ENCODE assay signal across 12 cellular contexts in genomic region chr5:141958773-141959172, GRCh38. TPM values are rescaled to one million over a fixed set of nuclear protein-coding genes. Genes with fewer than 3 reads are reported as not detected.
DNase-seq lines count a peak whose midpoint lies in the region; ATAC-seq and TF ChIP-seq lines count a peak whose summit lies in the region.
"Had no signal": no experiment of that assay in that cellular context is flagged by ENCODE, and none has a peak within 500 bp of the region (broad histone marks: within the 10 kb centered on the region; RNA-seq: fewer than 3 reads in every experiment).

No MANE protein-coding gene starts in this region.

- H3K4me3 ChIP-seq in breast epithelium (no peak overlapping the region), subcutaneous abdominal adipose tissue (ENCODE audit: low read depth in 1 of 5, low read length in 5 of 5) (peak overlapping the region in 2 of 5 donors; percentile 66 to 67)
- H3K4me3 ChIP-seq: GM12878 had no signal

- no TSS peak for BruUV-seq in MCF 10A (replicated peaks; lab: Mats Ljungman, UMichigan)

- no peaks in the 10 kb centered on the region for H3K36me3 ChIP-seq in breast epithelium
- H3K36me3 ChIP-seq in subcutaneous abdominal adipose tissue (ENCODE audit: control insufficient read depth in 5 of 5, insufficient read depth in 5 of 5, low read length in 5 of 5): peaks cover 0 to 2% (median 0%) of the 10 kb centered on the region in 5 donors
- H3K36me3 ChIP-seq: BE2C had no signal

- no peaks in the 10 kb centered on the region for H3K9me3 Mint-ChIP-seq in MCF 10A (ENCODE audit: unreplicated experiment)
- no peaks in the 10 kb centered on the region for H3K9me3 Mint-ChIP-seq in activated CD4-positive, alpha-beta memory T cell treated with anti-CD3 and anti-CD28 coated beads, Interleukin-2, amount 10 ng/mL, durations not matched to agents 7 days and 5 days
- peaks cover 4% of the 10 kb centered on the region for H3K9me3 Mint-ChIP-seq in glutamatergic neuron (ENCODE audit: unreplicated experiment)

- H3K4me3 Mint-ChIP-seq in MCF 10A (ENCODE audit: unreplicated experiment) (no peak overlapping the region), glutamatergic neuron (ENCODE audit: unreplicated experiment) (peak overlapping the region; percentile 58)
- peak overlapping the region; percentile 71 for H3K4me3 Mint-ChIP-seq in activated CD4-positive, alpha-beta memory T cell treated with anti-CD3 and anti-CD28 coated beads, Interleukin-2, amount 10 ng/mL, durations not matched to agents 7 days and 5 days

- DNase-seq in MCF 10A (ENCODE audit: unreplicated experiment) (peak; percentile 48), breast epithelium (ENCODE audit: low spot score in 2 of 2) (no peak), glutamatergic neuron (no peak), NCI-H2171 (lab: John Stamatoyannopoulos, UW) (no peak)
- peak; percentile 37 for DNase-seq in activated CD4-positive, alpha-beta memory T cell treated with anti-CD3 and anti-CD28 coated beads, Interleukin-2, amount 10 ng/mL, durations not matched to agents 7 days and 5 days
- no peak for DNase-seq in effector CD4-positive, alpha-beta T cell
- DNase-seq: OCI-M1 had no signal

- TF ChIP-seq POLR2A in breast epithelium (IDR thresholded peaks at IDR 0.05): no peak

- intact Hi-C loops in MCF 10A (cut with micrococcal nuclease): no loop called here
- intact Hi-C loops in breast epithelium (cut with DNase I; ENCODE audit: low total_unique reads): no loop called here

- H3K27ac Mint-ChIP-seq in MCF 10A (ENCODE audit: low read depth, unreplicated experiment) (peak overlapping the region; percentile 33), glutamatergic neuron (ENCODE audit: unreplicated experiment) (peak overlapping the region; percentile 93)
- H3K27ac Mint-ChIP-seq in activated CD4-positive, alpha-beta memory T cell treated with anti-CD3 and anti-CD28 coated beads, Interleukin-2, amount 10 ng/mL, durations not matched to agents 7 days and 5 days: peak overlapping the region; percentile 80

- H3K4me1 Mint-ChIP-seq in MCF 10A (ENCODE audit: insufficient read depth, unreplicated experiment) (peaks cover 19% of the 10 kb centered on the region), glutamatergic neuron (ENCODE audit: low read depth, unreplicated experiment) (peaks cover 33% of the 10 kb centered on the region)
- peaks cover 57% of the 10 kb centered on the region for H3K4me1 Mint-ChIP-seq in activated CD4-positive, alpha-beta memory T cell treated with anti-CD3 and anti-CD28 coated beads, Interleukin-2, amount 10 ng/mL, durations not matched to agents 7 days and 5 days

- H3K27me3 Mint-ChIP-seq in MCF 10A (ENCODE audit: insufficient read depth, unreplicated experiment): no peaks in the 10 kb centered on the region
- no peaks in the 10 kb centered on the region for H3K27me3 Mint-ChIP-seq in activated CD4-positive, alpha-beta memory T cell treated with anti-CD3 and anti-CD28 coated beads, Interleukin-2, amount 10 ng/mL, durations not matched to agents 7 days and 5 days
- peaks cover 10% of the 10 kb centered on the region for H3K27me3 Mint-ChIP-seq in glutamatergic neuron (ENCODE audit: unreplicated experiment)

- H3K36me3 Mint-ChIP-seq in MCF 10A (ENCODE audit: insufficient read depth, unreplicated experiment) (no peaks in the 10 kb centered on the region), glutamatergic neuron (ENCODE audit: unreplicated experiment) (no peaks in the 10 kb centered on the region)
- H3K36me3 Mint-ChIP-seq in activated CD4-positive, alpha-beta memory T cell treated with anti-CD3 and anti-CD28 coated beads, Interleukin-2, amount 10 ng/mL, durations not matched to agents 7 days and 5 days (ENCODE audit: low read depth): no peaks in the 10 kb centered on the region

- H3K9me3 ChIP-seq in breast epithelium: no peaks in the 10 kb centered on the region
- H3K9me3 ChIP-seq in subcutaneous abdominal adipose tissue (ENCODE audit: control insufficient read depth in 5 of 5, low read length in 5 of 5): no peaks in the 10 kb centered on the region
- H3K9me3 ChIP-seq: BE2C had no signal

- H3K27me3 ChIP-seq in breast epithelium (no peaks in the 10 kb centered on the region), subcutaneous abdominal adipose tissue (ENCODE audit: control insufficient read depth in 5 of 5, insufficient read depth in 4 of 5, low read length in 5 of 5) (peaks cover 0 to 9% (median 0%) of the 10 kb centered on the region in 5 donors)
- H3K27me3 ChIP-seq: BE2C had no signal

- POLR2A ChIA-PET in MCF 10A (lab: Yijun Ruan, JAX): interaction anchor here (1.1 kb wide), 1 partner anchor 36 kb away, joined by 4 read pairs; no protein-coding TSS in a partner anchor
- POLR2A ChIA-PET in activated CD4-positive, alpha-beta memory T cell treated with anti-CD3 and anti-CD28 coated beads, Interleukin-2, amount 10 ng/mL, durations not matched to agents 7 days and 5 days (lab: Charles Lee): interaction anchor here (0.9 to 5.1 kb wide), 12 partner anchors 10 to 267 kb away, joined by 3 to 49 read pairs (median 4); partner anchors contain the start of genes DELE1 and RNF14

- H3K4me1 ChIP-seq in breast epithelium (no peaks in the 10 kb centered on the region), subcutaneous abdominal adipose tissue (ENCODE audit: control insufficient read depth in 5 of 5, insufficient read depth in 5 of 5, low read length in 5 of 5) (peaks cover 5 to 75% (median 52%) of the 10 kb centered on the region in 5 donors)

- CTCF ChIA-PET in MCF 10A (lab: Yijun Ruan, JAX): interaction anchor here (0.7 to 19.4 kb wide), 10 partner anchors 12 to 296 kb away, joined by 3 to 519 read pairs (median 36); partner anchors contain the start of genes PCDH1 and RNF14
- CTCF ChIA-PET in activated CD4-positive, alpha-beta memory T cell treated with anti-CD3 and anti-CD28 coated beads, Interleukin-2, amount 10 ng/mL, durations not matched to agents 7 days and 5 days (lab: Charles Lee): interaction anchor here (0.6 to 6.9 kb wide), 12 partner anchors 8 to 304 kb away, joined by 3 to 214 read pairs (median 31); partner anchors contain the start of genes DELE1, PCDH1 and RNF14

- ATAC-seq in GM18868 (IDR thresholded peaks at IDR 0.05; ENCODE audit: unreplicated experiment): no peak
- ATAC-seq: GM12878 had no signal

- TF ChIP-seq CTCF in MCF 10A (IDR thresholded peaks at IDR 0.05; ENCODE audit: unreplicated experiment): no peak
- TF ChIP-seq CTCF in breast epithelium (IDR thresholded peaks at IDR 0.05): no peak
- no peak for TF ChIP-seq CTCF in glutamatergic neuron (IDR thresholded peaks at IDR 0.05; ENCODE audit: partially characterized antibody, unreplicated experiment)

- H3K27ac ChIP-seq in breast epithelium (peak overlapping the region in 1 of 2 donors; percentile 62), subcutaneous abdominal adipose tissue (ENCODE audit: low read depth, low read length) (peak overlapping the region; percentile 61)

- H3K9ac ChIP-seq in subcutaneous abdominal adipose tissue (ENCODE audit: low read length in 5 of 5): peak overlapping the region in 1 of 5 donors; percentile 53

RNA-seq across cellular contexts. Expression of gene PCDH12, which starts 0.8 kb away (rescaled TPM):
- total RNA-seq in MCF 10A (2022): 0.07 TPM in 1 of 2 replicates, not detected in the other
- 1 to 10 TPM; 1.8 to 5.6 (median 3.5) TPM for total RNA-seq in breast epithelium
- total RNA-seq in activated CD4-positive, alpha-beta memory T cell treated with anti-CD3 and anti-CD28 coated beads, Interleukin-2, amount 10 ng/mL, durations not matched to agents 7 days and 5 days: 1 to 10 TPM; 2.0 to 2.2 TPM
- 1.7 TPM for total RNA-seq in glutamatergic neuron (ENCODE audit: unreplicated experiment)
- total RNA-seq: osteoblast had no signal

RNA-seq across cellular contexts. Expression of gene RNF14, which starts 10.1 kb away (rescaled TPM):
- total RNA-seq in MCF 10A (2022): 78.0 and 81.3 TPM in 2 replicates
- total RNA-seq in breast epithelium: 10 to 100 TPM; 43.9 to 80.2 (median 60.6) TPM
- 10 to 100 TPM; 32.5 to 35.7 TPM for total RNA-seq in activated CD4-positive, alpha-beta memory T cell treated with anti-CD3 and anti-CD28 coated beads, Interleukin-2, amount 10 ng/mL, durations not matched to agents 7 days and 5 days
- 60.8 TPM for total RNA-seq in glutamatergic neuron (ENCODE audit: unreplicated experiment)

RNA-seq across cellular contexts. Expression of gene DELE1, which starts 35.1 kb away (rescaled TPM):
- total RNA-seq in MCF 10A (2022): 88.1 and 91.3 TPM in 2 replicates
- 10 to 100 TPM; 74.6 to 95.1 (median 76.7) TPM for total RNA-seq in breast epithelium
- 10 to 100 TPM; 73.4 to 80.7 TPM for total RNA-seq in activated CD4-positive, alpha-beta memory T cell treated with anti-CD3 and anti-CD28 coated beads, Interleukin-2, amount 10 ng/mL, durations not matched to agents 7 days and 5 days
- 108 TPM for total RNA-seq in glutamatergic neuron (ENCODE audit: unreplicated experiment)

RNA-seq across cellular contexts. Expression of gene GNPDA1, which starts 54.1 kb away (rescaled TPM):
- total RNA-seq in MCF 10A (2022) (36.1 and 60.9 TPM in 2 replicates), breast epithelium (10 to 100 TPM; 32.6 to 46.4 (median 38.3) TPM), glutamatergic neuron (ENCODE audit: unreplicated experiment) (20.2 TPM)
- 10 to 100 TPM; 27.1 to 32.1 TPM for total RNA-seq in activated CD4-positive, alpha-beta memory T cell treated with anti-CD3 and anti-CD28 coated beads, Interleukin-2, amount 10 ng/mL, durations not matched to agents 7 days and 5 days

Comparison
In these comparisons a context has a peak if more than half of its experiments do, and no peak if none do; other contexts are left out.
1. DNase-seq: peak in MCF 10A (single experiment) and activated CD4-positive, alpha-beta memory T cell treated with anti-CD3 and anti-CD28 coated beads, Interleukin-2, amount 10 ng/mL, durations not matched to agents 7 days and 5 days (single experiment); none in breast epithelium (0 of 2), glutamatergic neuron (single experiment), effector CD4-positive, alpha-beta T cell (single experiment) and NCI-H2171 (single experiment).
2. H3K27ac Mint-ChIP-seq: peak in every context shown above with its lines; median percentile 93 in glutamatergic neuron; 80 in activated CD4-positive, alpha-beta memory T cell treated with anti-CD3 and anti-CD28 coated beads, Interleukin-2, amount 10 ng/mL, durations not matched to agents 7 days and 5 days; 33 in MCF 10A.